Comparison of ENCODE assay signal across 11 cellular contexts in the genomic region with DNA sequence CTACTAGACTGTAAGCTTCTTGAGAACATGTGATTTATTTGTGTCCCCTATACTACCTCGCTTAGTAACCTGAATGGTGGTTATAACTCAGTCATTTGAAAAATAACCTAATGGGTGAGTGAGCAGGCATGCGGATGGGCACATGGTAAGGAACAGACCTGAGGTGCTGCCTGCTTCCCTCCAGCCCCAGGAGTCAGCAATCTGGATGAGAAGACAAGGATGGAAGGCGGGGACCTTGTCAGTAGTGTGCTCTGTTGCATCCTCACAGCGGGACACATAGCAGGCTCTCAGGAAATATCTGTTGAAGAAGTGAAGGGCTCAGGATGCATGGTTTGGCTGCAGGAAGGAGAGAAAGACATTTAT.
DNase-seq lines count a peak whose midpoint lies in the region; ATAC-seq and TF ChIP-seq lines count a peak whose summit lies in the region.
"Had no signal": no experiment of that assay in that cellular context is flagged by ENCODE, and none has a peak within 500 bp of the region (broad histone marks: within the 10 kb centered on the region; RNA-seq: fewer than 3 reads in every experiment).

No MANE protein-coding gene starts in this region.

- no peak for DNase-seq in T-helper 1 cell
- no peak for DNase-seq in lower lobe of right lung
- DNase-seq in substantia nigra (lab: John Stamatoyannopoulos, UW) = no peak
- no peak for DNase-seq in HPDE6-E6E7 (ENCODE audit: extremely low spot score)
- no peak for DNase-seq in DMS 273 treated with DMSO at 0.1 percent for 48 hours (lab: John Stamatoyannopoulos, UW)
- no peak for DNase-seq in glutamatergic neuron
- DNase-seq: 8988T, brain microvascular endothelial cell had no signal

- H3K27me3 Mint-ChIP-seq in T-helper 1 cell treated with Interleukin-12 subunit alpha and Interleukin-12 subunit beta and Interleukin-4 antibody, amounts not matched to agents 30 μg/mL and 1 μg/mL, for 36 hours (ENCODE audit: low read depth) = no peaks in the 10 kb centered on the region
- peaks cover 5% of the 10 kb centered on the region for H3K27me3 Mint-ChIP-seq in glutamatergic neuron (ENCODE audit: unreplicated experiment)

- peaks cover 54% of the 10 kb centered on the region for H3K4me1 Mint-ChIP-seq in T-helper 1 cell treated with Interleukin-12 subunit alpha and Interleukin-12 subunit beta and Interleukin-4 antibody, amounts not matched to agents 30 μg/mL and 1 μg/mL, for 36 hours (ENCODE audit: low read depth)
- peaks cover 43% of the 10 kb centered on the region for H3K4me1 Mint-ChIP-seq in glutamatergic neuron (ENCODE audit: low read depth, unreplicated experiment)

- peak overlapping the region; percentile 73 for H3K27ac Mint-ChIP-seq in T-helper 1 cell treated with Interleukin-12 subunit alpha and Interleukin-12 subunit beta and Interleukin-4 antibody, amounts not matched to agents 30 μg/mL and 1 μg/mL, for 36 hours
- no peak overlapping the region for H3K27ac Mint-ChIP-seq in glutamatergic neuron (ENCODE audit: unreplicated experiment)

- no peaks in the 10 kb centered on the region for H3K36me3 Mint-ChIP-seq in T-helper 1 cell treated with Interleukin-12 subunit alpha and Interleukin-12 subunit beta and Interleukin-4 antibody, amounts not matched to agents 30 μg/mL and 1 μg/mL, for 36 hours (ENCODE audit: low read depth)
- H3K36me3 Mint-ChIP-seq in glutamatergic neuron (ENCODE audit: unreplicated experiment) = no peaks in the 10 kb centered on the region

- ATAC-seq in lower lobe of right lung = no peak
- ATAC-seq: activated CD4-positive, CD25-positive, alpha-beta regulatory T cell treated with anti-CD3 and anti-CD28 coated beads, Interleukin-2, amount 50 U/mL, for 24 hours had no signal

- H3K27me3 ChIP-seq in lower lobe of right lung (ENCODE audit: low read depth) = no peaks in the 10 kb centered on the region

- no peaks in the 10 kb centered on the region for H3K9me3 ChIP-seq in lower lobe of right lung

- H3K27ac ChIP-seq in VCaP = peak overlapping the region; percentile 100
- peak overlapping the region; percentile 82 for H3K27ac ChIP-seq in lower lobe of right lung
- H3K27ac ChIP-seq in substantia nigra (ENCODE audit: low read depth, low read length, poor library complexity, severe bottlenecking) = peak overlapping the region; percentile 99
- H3K27ac ChIP-seq: brain microvascular endothelial cell had no signal

- no peaks in the 10 kb centered on the region for H3K36me3 ChIP-seq in lower lobe of right lung
- H3K36me3 ChIP-seq: brain microvascular endothelial cell had no signal

- no peak overlapping the region for H3K4me3 ChIP-seq in lower lobe of right lung

- peak overlapping the region; percentile 11 for H3K4me3 Mint-ChIP-seq in T-helper 1 cell treated with Interleukin-12 subunit alpha and Interleukin-12 subunit beta and Interleukin-4 antibody, amounts not matched to agents 30 μg/mL and 1 μg/mL, for 36 hours
- H3K4me3 Mint-ChIP-seq in glutamatergic neuron (ENCODE audit: unreplicated experiment) = no peak overlapping the region

- TF ChIP-seq CTCF in VCaP (conservative IDR thresholded peaks at IDR 0.05) = no peak
- no peak for TF ChIP-seq CTCF in lower lobe of right lung (IDR thresholded peaks at IDR 0.05)
- no peak for TF ChIP-seq CTCF in glutamatergic neuron (IDR thresholded peaks at IDR 0.05; ENCODE audit: partially characterized antibody, unreplicated experiment)

- intact Hi-C loops in lower lobe of right lung (cut with DNase I) = no loop called here

- no peaks in the 10 kb centered on the region for H3K9me3 Mint-ChIP-seq in T-helper 1 cell treated with Interleukin-12 subunit alpha and Interleukin-12 subunit beta and Interleukin-4 antibody, amounts not matched to agents 30 μg/mL and 1 μg/mL, for 36 hours
- H3K9me3 Mint-ChIP-seq in glutamatergic neuron (ENCODE audit: unreplicated experiment) = peaks cover 2% of the 10 kb centered on the region

- peaks cover 99% of the 10 kb centered on the region for H3K4me1 ChIP-seq in lower lobe of right lung
